In genomic region chr2:21486445-21486844, GRCh38 we compare ENCODE assay signal across 30 cellular contexts.
"Had no signal": no experiment of that assay in that cellular context is flagged by ENCODE, and none has a peak within 500 bp of the region (broad histone marks: within the 10 kb centered on the region; RNA-seq: fewer than 3 reads in every experiment).

No MANE protein-coding gene starts in this region.

- H3K27ac Mint-ChIP-seq: activated B cell treated with CpG ODN at 0.5 μM for 24 hours; activated CD4-positive, alpha-beta T cell treated with anti-CD3 and anti-CD28 coated beads, Interleukin-2, amount 10 ng/mL, durations not matched to agents 24 days and 14 days; activated naive CD4-positive, alpha-beta T cell treated with anti-CD3 and anti-CD28 coated beads, Interleukin-2, amount 50 U/mL, for 72 hours; activated naive CD8-positive, alpha-beta T cell treated with anti-CD3 and anti-CD28 coated beads, Interleukin-2, amount 50 U/mL, for 24 hours; brain; T-cell had no signal

- H3K27me3 Mint-ChIP-seq: activated B cell treated with CpG ODN at 0.5 μM for 24 hours; activated CD4-positive, alpha-beta T cell treated with anti-CD3 and anti-CD28 coated beads, Interleukin-2, amount 10 ng/mL, durations not matched to agents 24 days and 14 days; activated naive CD8-positive, alpha-beta T cell treated with anti-CD3 and anti-CD28 coated beads, Interleukin-2, amount 50 U/mL, for 24 hours; central memory CD8-positive, alpha-beta T cell; T-cell had no signal

- H3K4me1 Mint-ChIP-seq: activated B cell treated with CpG ODN at 0.5 μM for 24 hours; activated CD4-positive, alpha-beta T cell treated with anti-CD3 and anti-CD28 coated beads, Interleukin-2, amount 10 ng/mL, durations not matched to agents 24 days and 14 days; activated naive CD8-positive, alpha-beta T cell treated with anti-CD3 and anti-CD28 coated beads, Interleukin-2, amount 50 U/mL, for 24 hours; brain; central memory CD8-positive, alpha-beta T cell; T-cell had no signal

- H3K4me3 Mint-ChIP-seq: activated B cell treated with CpG ODN at 0.5 μM for 24 hours; activated CD4-positive, alpha-beta T cell treated with anti-CD3 and anti-CD28 coated beads, Interleukin-2, amount 10 ng/mL, durations not matched to agents 24 days and 14 days; activated naive CD8-positive, alpha-beta T cell treated with anti-CD3 and anti-CD28 coated beads, Interleukin-2, amount 50 U/mL, for 24 hours; activated T-cell treated with anti-CD3 and anti-CD28 coated beads, Interleukin-2, amount 50 U/mL, for 4 hours; brain; central memory CD8-positive, alpha-beta T cell; T-cell had no signal

- FAIRE-seq: astrocyte, TTC549 had no signal

- H3K27ac ChIP-seq: SK-N-MC had no signal

- H3K36me3 Mint-ChIP-seq: activated naive CD4-positive, alpha-beta T cell treated with anti-CD3 and anti-CD28 coated beads, Interleukin-2, amount 50 U/mL, for 72 hours; brain; T-cell had no signal

- H3K4me3 ChIP-seq: SK-N-MC had no signal

- ATAC-seq: activated naive CD4-positive, alpha-beta T cell treated with anti-CD3 and anti-CD28 coated beads, Interleukin-2, amount 50 U/mL, for 72 hours; activated naive CD8-positive, alpha-beta T cell treated with anti-CD3 and anti-CD28 coated beads, Interleukin-2, amount 50 U/mL, for 24 hours; activated T-cell treated with anti-CD3 and anti-CD28 coated beads, Interleukin-2, amount 50 U/mL, for 4 hours; Panc1; Right ventricle myocardium inferior; T-cell had no signal

- DNase-seq: activated B cell treated with CpG ODN at 0.5 μM for 24 hours; activated CD4-positive, alpha-beta T cell treated with anti-CD3 and anti-CD28 coated beads for 1 hour; activated CD4-positive, alpha-beta T cell treated with anti-CD3 and anti-CD28 coated beads, Interleukin-2, amount 10 ng/mL, durations not matched to agents 24 days and 14 days; activated CD4-positive, alpha-beta T cell treated with anti-CD3 and anti-CD28 coated beads, Interleukin-2, amount 50 U/mL, for 48 hours; activated CD8-positive, alpha-beta memory T cell treated with anti-CD3 and anti-CD28 coated beads for 24 hours; activated effector memory CD4-positive, alpha-beta T cell treated with anti-CD3 and anti-CD28 coated beads, Interleukin-2, amount 50 U/mL, for 16 hours; activated naive CD4-positive, alpha-beta T cell treated with Interleukin-2 at 50 U/mL for 16 hours; activated naive CD8-positive, alpha-beta T cell treated with anti-CD3 and anti-CD28 coated beads, Interleukin-2, amount 50 U/mL, for 24 hours; activated T-cell treated with anti-CD3 and anti-CD28 coated beads, Interleukin-2, amount 50 U/mL, for 4 hours; amygdala; NCI-H1092; NCI-H1417; NCI-H2029; NCI-H345; NCI-H510A; NCI-H69; NK-92 treated with Interleukin-12 subunit alpha and Interleukin-12 subunit beta, amount 100 ng/mL, for 24 hours; OCI-M1; RPMI8226; T-cell; T-helper 2 cell; T1000 had no signal
